8 cellular contexts compared by ENCODE assay signal in the genomic region with DNA sequence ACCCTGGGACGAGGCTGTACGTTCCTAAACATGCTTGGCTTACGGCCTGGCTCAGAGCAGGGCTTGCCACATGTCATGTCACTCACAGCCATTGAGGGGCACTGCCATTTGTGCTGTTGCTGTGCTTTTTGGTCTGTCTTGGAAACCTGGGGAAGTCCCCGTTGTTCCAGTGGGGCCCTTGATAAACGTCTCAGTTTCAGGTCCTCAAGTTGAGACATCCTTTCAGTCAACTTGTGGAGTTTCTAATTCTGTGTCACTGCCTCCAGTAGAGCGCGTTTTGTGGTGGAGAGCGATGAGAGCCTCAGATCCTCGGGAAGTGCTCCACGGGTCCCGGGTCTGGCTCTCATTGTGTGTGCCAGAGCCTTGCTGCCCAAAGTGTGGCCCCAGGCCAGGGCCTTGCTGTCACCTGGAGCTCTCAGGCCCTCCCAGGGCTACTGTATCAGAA. TPM values are rescaled to one million over a fixed set of nuclear protein-coding genes. Genes with fewer than 3 reads are reported as not detected.
DNase-seq lines count a peak whose midpoint lies in the region; ATAC-seq, FAIRE-seq and TF ChIP-seq lines count a peak whose summit lies in the region.

No MANE protein-coding gene starts in this region.

- ATAC-seq in HepG2 (peak; percentile 35), right lobe of liver (no peak), HG03342 (IDR thresholded peaks at IDR 0.05; ENCODE audit: unreplicated experiment) (peak; percentile 99), sciatic nerve (no peak)

- no peak for FAIRE-seq in HepG2 (lab: Jason Lieb, UNC)

- POLR2A ChIA-PET in HepG2 (lab: Yijun Ruan, JAX) = no interaction called here

- no peak overlapping the region for H3K9ac ChIP-seq in HepG2 (ENCODE audit: insufficient read depth, low read depth, low read length)

- TF ChIP-seq CTCF in HepG2 (CRISPR knock-in tag; IDR thresholded peaks at IDR 0.05) (peak; percentile 34; the same call in 1 of the 2 replicates), right lobe of liver (IDR thresholded peaks at IDR 0.05) (no peak)

- in situ Hi-C loops in HepG2 (cut with HindIII; ENCODE audit: extremely low pct_ligation_motif_present, low pct_unique_long_range_greater_than_20kb) = no loop called here

- no peaks in the 10 kb centered on the region for H3K36me3 ChIP-seq in HepG2 (replicated peaks in 1 of 2; ENCODE audit: control insufficient read depth in 1 of 2, insufficient read depth in 2 of 2, low read length in 2 of 2)
- no peaks in the 10 kb centered on the region for H3K36me3 ChIP-seq in right lobe of liver

- intact Hi-C loops in HepG2 (cut with micrococcal nuclease; ENCODE audit: unreplicated experiment) = loop anchor here (5.0 kb wide), 1 partner anchor 42 kb away; the partner anchor contains the start of gene CCR6
- intact Hi-C loops in right lobe of liver (cut with DNase I) = no loop called here
- intact Hi-C loops in sciatic nerve (cut with DNase I) = no loop called here

- DNase-seq in HepG2 (ENCODE audit: low spot score) (no peak), right lobe of liver (no peak), NCI-H2227 treated with DMSO at 0.1 percent for 48 hours (lab: John Stamatoyannopoulos, UW) (no peak), NCI-H510A treated with DMSO at 0.1 percent for 48 hours (lab: John Stamatoyannopoulos, UW) (no peak), sciatic nerve (ENCODE audit: low spot score) (no peak)
- peak in 2 of 3 experiments; percentile 14 to 38 for DNase-seq in activated CD8-positive, alpha-beta memory T cell treated with anti-CD3 and anti-CD28 coated beads for 48 hours (ENCODE audit: low read depth in 2 of 3, low spot score in 2 of 3)
- peak; percentile 33 to 70 (median 63) for DNase-seq in stimulated activated CD4-positive, alpha-beta T cell treated with anti-CD3 and anti-CD28 coated beads, TNF-alpha, amount 100 ng/mL, for 24 hours (ENCODE audit: low read depth in 3 of 3)

- no peaks in the 10 kb centered on the region for H4K20me1 ChIP-seq in HepG2 (ENCODE audit: insufficient read depth, low read length)

- H3K27me3 ChIP-seq in HepG2 (ENCODE audit: control insufficient read depth in 1 of 2, insufficient read depth in 2 of 2, low read length in 2 of 2) (peaks cover 0 to 2% of the 10 kb centered on the region in 2 experiments; a peak in 1 of 5 replicates), right lobe of liver (no peaks in the 10 kb centered on the region)

- no peak for TF ChIP-seq RAD21 in HepG2 (CRISPR knock-in tag; IDR thresholded peaks at IDR 0.05)

- H2AFZ ChIP-seq in HepG2 (ENCODE audit: low read length) = peak overlapping the region; percentile 18

- TF ChIP-seq POLR2A in HepG2 (IDR thresholded peaks at IDR 0.05; ENCODE audit: insufficient read depth in 1 of 2, low read depth in 2 of 2, low read length in 2 of 2) (no peak), right lobe of liver (IDR thresholded peaks at IDR 0.05) (no peak)

- H3K27ac ChIP-seq in HepG2 (ENCODE audit: extremely low read length, insufficient read depth, low read length) (no peak overlapping the region), right lobe of liver (no peak overlapping the region)

- TF ChIP-seq EP300 in HepG2 (IDR thresholded peaks at IDR 0.05; ENCODE audit: low read depth in 2 of 2, low read length in 2 of 2) = no peak
- TF ChIP-seq EP300 in HepG2 (CRISPR knock-in tag; IDR thresholded peaks at IDR 0.05; ENCODE audit: borderline replicate concordance) = no peak

- 64% methylated on average over 11 of the region's 11 CpGs for WGBS in HepG2 (ENCODE audit: low lambda C conversion rate)
- 82% methylated on average over 3 of the region's 11 CpGs for WGBS in right lobe of liver (ENCODE audit: insufficient coverage, low coverage, low lambda C conversion rate, missing lambda C conversion rate)

- H3K9me3 ChIP-seq in HepG2 (ENCODE audit: low read length) = no peaks in the 10 kb centered on the region
- no peaks in the 10 kb centered on the region for H3K9me3 ChIP-seq in right lobe of liver

- H3K79me2 ChIP-seq in HepG2 (ENCODE audit: insufficient read depth, low read length) = no peaks in the 10 kb centered on the region

- H3K4me1 ChIP-seq in HepG2 (ENCODE audit: insufficient read depth, low read length) (peaks cover 27% of the 10 kb centered on the region), right lobe of liver (no peaks in the 10 kb centered on the region)

- no peak overlapping the region for H3K4me2 ChIP-seq in HepG2 (ENCODE audit: low read depth, low read length)

- CTCF ChIA-PET in HepG2 (lab: Yijun Ruan, JAX; ENCODE audit: low intra/inter-chr PET ratio, low total read pairs) = no interaction called here

- H3K4me3 ChIP-seq in HepG2 (replicated peaks in 1 of 3; ENCODE audit: insufficient read depth in 1 of 3, low read depth in 2 of 3, low read length in 3 of 3) = no peak overlapping the region
- H3K4me3 ChIP-seq in right lobe of liver = no peak overlapping the region

- BruUV-seq in HepG2 (replicated peaks; lab: Mats Ljungman, UMichigan) = no TSS peak

TF ChIP-seq in HepG2, 621 proteins besides CTCF, POLR2A, EP300 and RAD21:
- TF ChIP-seq HOXA3 (CRISPR knock-in tag; IDR thresholded peaks at IDR 0.05) (no peak), ZBTB38 (CRISPR knock-in tag; IDR thresholded peaks at IDR 0.05) (0 out of 2 replicates have a peak, but pooled peaks have one; percentile 16)
- TF ChIP-seq, protein P1, sequence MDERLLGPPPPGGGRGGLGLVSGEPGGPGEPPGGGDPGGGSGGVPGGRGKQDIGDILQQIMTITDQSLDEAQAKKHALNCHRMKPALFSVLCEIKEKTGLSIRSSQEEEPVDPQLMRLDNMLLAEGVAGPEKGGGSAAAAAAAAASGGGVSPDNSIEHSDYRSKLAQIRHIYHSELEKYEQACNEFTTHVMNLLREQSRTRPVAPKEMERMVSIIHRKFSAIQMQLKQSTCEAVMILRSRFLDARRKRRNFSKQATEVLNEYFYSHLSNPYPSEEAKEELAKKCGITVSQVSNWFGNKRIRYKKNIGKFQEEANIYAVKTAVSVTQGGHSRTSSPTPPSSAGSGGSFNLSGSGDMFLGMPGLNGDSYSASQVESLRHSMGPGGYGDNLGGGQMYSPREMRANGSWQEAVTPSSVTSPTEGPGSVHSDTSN (CRISPR knock-in tag; IDR thresholded peaks at IDR 0.05) = 0 out of 2 replicates have a peak, but pooled peaks have one; percentile 10

RNA-seq across cellular contexts. Expression of gene CCR6, which starts 43.0 kb away (rescaled TPM):
- total RNA-seq in HepG2 (2016; rRNA removed; fragmentation: Illumina TruSeq; extraction: Trizol) = 4.2 and 4.5 TPM in 2 replicates
- total RNA-seq in HepG2 (2016; cell fraction: cytosol; rRNA removed; fragmentation: Illumina TruSeq; extraction: Trizol; ENCODE audit: low read depth) = 0.10 TPM in 1 of 2 replicates, not detected in the other
- total RNA-seq in HepG2 (2016; cell fraction: insoluble cytoplasmic fraction; rRNA removed; fragmentation: Illumina TruSeq; extraction: Trizol) = 4.0 and 4.5 TPM in 2 replicates
- total RNA-seq in HepG2 (2016; cell fraction: membrane; rRNA removed; fragmentation: Illumina TruSeq; extraction: Trizol) = 1.2 and 1.3 TPM in 2 replicates
- 0.56 and 1.4 TPM in 2 replicates for total RNA-seq in HepG2 (2016; cell fraction: nucleus; rRNA removed; fragmentation: Illumina TruSeq; extraction: Trizol)
- polyA plus RNA-seq in HepG2 (2011; rRNA removed) = 8.7 and 11.3 TPM in 2 replicates
- polyA plus RNA-seq in HepG2 (2011; cell fraction: cytosol; rRNA removed) = 11.0 and 18.6 TPM in 2 replicates
- 3.2 and 3.5 TPM in 2 replicates for polyA plus RNA-seq in HepG2 (2011; cell fraction: nucleus; rRNA removed)
- 9.4 and 18.5 TPM in 2 replicates for polyA plus RNA-seq in HepG2 (2012)
- polyA plus RNA-seq in HepG2 (2016; cell fraction: cytosol; fragmentation: Illumina TruSeq; extraction: Trizol; ENCODE audit: low read depth) = 0.07 and 0.20 TPM in 2 replicates
- polyA plus RNA-seq in HepG2 (2016; cell fraction: insoluble cytoplasmic fraction; fragmentation: Illumina TruSeq; extraction: Trizol; ENCODE audit: low read depth) = 2.7 and 3.0 TPM in 2 replicates
- polyA plus RNA-seq in HepG2 (2016; cell fraction: membrane; fragmentation: Illumina TruSeq; extraction: Trizol; ENCODE audit: low read depth) = 0.43 and 0.55 TPM in 2 replicates
- polyA plus RNA-seq in HepG2 (2016; cell fraction: nucleus; fragmentation: Illumina TruSeq; extraction: Trizol; ENCODE audit: insufficient read depth, low read depth) = 1.1 and 2.3 TPM in 2 replicates
- 31.5 TPM in 1 of 2 replicates, not detected in the other for polyA minus RNA-seq in HepG2 (2011; rRNA and poly(A)+ RNA removed; ENCODE audit: low replicate concordance)
- polyA minus RNA-seq in HepG2 (2011; cell fraction: cytosol; rRNA and poly(A)+ RNA removed) = 9.9 and 14.7 TPM in 2 replicates
- polyA minus RNA-seq in HepG2 (2011; cell fraction: nucleus; rRNA and poly(A)+ RNA removed) = 0.77 and 1.4 TPM in 2 replicates
- under 1 TPM in 3 of 6 experiments, not detected in 3; 0.06 to 0.58 (median 0.12) TPM for total RNA-seq in right lobe of liver
- not detected for total RNA-seq in sciatic nerve

Comparison
In these comparisons a context has a peak if more than half of its experiments do, and no peak if none do; other contexts are left out.
1. ATAC-seq: peak in HepG2 (single experiment) and HG03342 (single experiment); none in right lobe of liver (0 of 4) and sciatic nerve (single experiment).
2. DNase-seq: peak in activated CD8-positive, alpha-beta memory T cell treated with anti-CD3 and anti-CD28 coated beads for 48 hours (2 of 3) and stimulated activated CD4-positive, alpha-beta T cell treated with anti-CD3 and anti-CD28 coated beads, TNF-alpha, amount 100 ng/mL, for 24 hours (3 of 3); none in HepG2 (single experiment), right lobe of liver (0 of 3), NCI-H2227 treated with DMSO at 0.1 percent for 48 hours (single experiment), NCI-H510A treated with DMSO at 0.1 percent for 48 hours (single experiment) and sciatic nerve (single experiment).